11 cellular contexts compared by ENCODE assay signal in genomic region chr10:81875680-81876252, GRCh38. TPM values are rescaled to one million over a fixed set of nuclear protein-coding genes. Genes with fewer than 3 reads are reported as not detected.
A peak's percentile ranks its signal among the peaks of the same experiment; 100 is the strongest.
DNase-seq lines count a peak whose midpoint lies in the region; FAIRE-seq and TF ChIP-seq lines count a peak whose summit lies in the region.
"Had no signal": no experiment of that assay in that cellular context is flagged by ENCODE, and none has a peak within 500 bp of the region (broad histone marks: within the 10 kb centered on the region; RNA-seq: fewer than 3 reads in every experiment).

No MANE protein-coding gene starts in this region.

- H3K4me3 Mint-ChIP-seq in activated naive CD4-positive, alpha-beta T cell treated with anti-CD3 and anti-CD28 coated beads, Interleukin-2, amount 50 U/mL, for 24 hours: peak overlapping the region; percentile 84
- peak overlapping the region; percentile 88 for H3K4me3 Mint-ChIP-seq in activated naive CD8-positive, alpha-beta T cell

- H3K27ac Mint-ChIP-seq in activated naive CD4-positive, alpha-beta T cell treated with anti-CD3 and anti-CD28 coated beads, Interleukin-2, amount 50 U/mL, for 24 hours: no peak overlapping the region
- H3K27ac Mint-ChIP-seq in activated naive CD8-positive, alpha-beta T cell: peak overlapping the region; percentile 70
- H3K27ac Mint-ChIP-seq: CD4-positive, CD25-positive, alpha-beta regulatory T cell had no signal

- no peaks in the 10 kb centered on the region for H3K36me3 ChIP-seq in kidney (ENCODE audit: control insufficient read depth in 1 of 2, insufficient read depth in 2 of 2, low read length in 2 of 2)

- no peak overlapping the region for H3K27ac ChIP-seq in kidney (ENCODE audit: low read depth in 2 of 2, low read length in 2 of 2)
- H3K27ac ChIP-seq in substantia nigra (ENCODE audit: low read depth, low read length, poor library complexity, severe bottlenecking): peak overlapping the region; percentile 26

- peak overlapping the region; percentile 59 to 67 for H3K4me3 ChIP-seq in kidney (ENCODE audit: low read length in 2 of 2)

- peaks cover 16% of the 10 kb centered on the region for H3K4me1 Mint-ChIP-seq in activated naive CD4-positive, alpha-beta T cell treated with anti-CD3 and anti-CD28 coated beads, Interleukin-2, amount 50 U/mL, for 24 hours
- peaks cover 15% of the 10 kb centered on the region for H3K4me1 Mint-ChIP-seq in activated naive CD8-positive, alpha-beta T cell (ENCODE audit: low read depth)

- peaks cover 0 to 10% of the 10 kb centered on the region in 2 donors for H3K4me1 ChIP-seq in kidney (ENCODE audit: control insufficient read depth in 1 of 2, insufficient read depth in 1 of 2, low read depth in 1 of 2, low read length in 2 of 2)

- intact Hi-C loops in kidney (cut with DNase I): no loop called here

- H3K9me3 ChIP-seq in kidney (ENCODE audit: control insufficient read depth in 1 of 2, low read length in 2 of 2): no peaks in the 10 kb centered on the region

- H3K36me3 Mint-ChIP-seq in activated naive CD4-positive, alpha-beta T cell treated with anti-CD3 and anti-CD28 coated beads, Interleukin-2, amount 50 U/mL, for 24 hours: peaks cover 2% of the 10 kb centered on the region
- no peaks in the 10 kb centered on the region for H3K36me3 Mint-ChIP-seq in activated naive CD8-positive, alpha-beta T cell

- H3K9me3 Mint-ChIP-seq in activated naive CD4-positive, alpha-beta T cell treated with anti-CD3 and anti-CD28 coated beads, Interleukin-2, amount 50 U/mL, for 24 hours: peaks cover 6% of the 10 kb centered on the region
- H3K9me3 Mint-ChIP-seq in activated naive CD8-positive, alpha-beta T cell (ENCODE audit: low read depth): no peaks in the 10 kb centered on the region

- peak overlapping the region in 1 of 2 donors; percentile 53 for H3K9ac ChIP-seq in kidney (ENCODE audit: low read length in 2 of 2)

- peaks cover 48% of the 10 kb centered on the region for H3K27me3 Mint-ChIP-seq in activated naive CD4-positive, alpha-beta T cell treated with anti-CD3 and anti-CD28 coated beads, Interleukin-2, amount 50 U/mL, for 24 hours
- H3K27me3 Mint-ChIP-seq in activated naive CD8-positive, alpha-beta T cell: peaks cover 41% of the 10 kb centered on the region

- no peak for DNase-seq in activated naive CD4-positive, alpha-beta T cell (lab: John Stamatoyannopoulos, UW)
- DNase-seq in kidney: peak; percentile 64
- peak in 1 of 49 donors; percentile 2 for DNase-seq in substantia nigra (lab: John Stamatoyannopoulos, UW)
- no peak for DNase-seq in NCI-H526 treated with DMSO at 0.1 percent for 48 hours (lab: John Stamatoyannopoulos, UW)
- no peak for DNase-seq in activated gamma-delta T cell treated with Interleukin-2 at 50 U/mL for 16 hours
- DNase-seq in KG1 (lab: John Stamatoyannopoulos, UW): no peak
- DNase-seq: CD4-positive, CD25-positive, alpha-beta regulatory T cell had no signal

- no peak for TF ChIP-seq CTCF in kidney (IDR thresholded peaks at IDR 0.05; ENCODE audit: borderline replicate concordance, extremely low read depth, insufficient read depth)

- no peak for FAIRE-seq in kidney (lab: Jason Lieb, UNC)
- FAIRE-seq: colon, islet of Langerhans had no signal

RNA-seq across cellular contexts. Expression of gene NRG3, which starts 0.8 kb away (rescaled TPM):
- total RNA-seq in kidney: 5.4 TPM
- polyA plus RNA-seq in kidney (ENCODE audit: insufficient read depth, low read depth, low replicate concordance): 0.62 TPM
- total RNA-seq: CD4-positive, CD25-positive, alpha-beta regulatory T cell had no signal
- polyA plus RNA-seq: CD4-positive, CD25-positive, alpha-beta regulatory T cell had no signal
